8 cellular contexts compared by ENCODE assay signal in the genomic region with DNA sequence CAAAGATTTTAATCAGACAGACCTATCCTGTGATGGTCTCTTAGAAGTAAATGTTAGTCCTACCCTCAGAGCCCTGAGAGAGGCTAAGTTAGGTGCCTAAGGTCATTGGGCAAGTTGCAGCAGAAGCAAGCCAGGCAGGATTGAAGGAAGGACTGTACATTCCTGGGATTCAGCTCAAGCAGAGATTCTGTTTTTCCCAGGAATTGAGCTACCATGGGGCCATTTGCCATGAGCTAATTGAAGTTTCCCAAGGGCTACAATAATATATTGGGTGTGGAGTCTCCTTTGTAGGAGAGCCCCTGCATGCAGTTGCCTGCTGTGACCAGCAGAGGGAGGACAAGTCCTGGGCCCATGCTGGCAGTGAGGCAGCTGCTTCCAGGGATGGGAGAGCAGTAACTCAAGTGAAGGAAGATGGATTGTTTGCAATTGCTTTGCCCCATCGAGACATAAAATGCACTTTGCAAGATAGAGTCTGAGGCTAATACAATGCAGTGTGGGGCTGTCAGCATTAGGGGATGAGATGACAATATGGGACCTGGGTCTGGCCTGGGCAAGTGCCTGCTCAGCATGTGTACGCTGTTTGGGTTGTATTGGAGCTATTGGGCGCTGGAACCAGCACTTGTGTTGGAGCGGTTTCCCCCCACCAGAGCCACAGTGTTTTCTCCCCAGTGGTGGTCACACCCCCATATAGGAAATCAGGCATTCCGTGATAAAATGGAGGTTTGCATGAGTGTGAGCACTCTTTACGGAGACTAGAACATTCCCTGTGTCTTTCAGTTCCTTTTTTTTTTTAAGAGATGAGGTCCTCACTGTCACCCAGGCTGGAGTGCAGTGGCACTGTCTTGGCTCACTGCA. TPM values are rescaled to one million over a fixed set of nuclear protein-coding genes. Genes with fewer than 3 reads are reported as not detected.
DNase-seq lines count a peak whose midpoint lies in the region; TF ChIP-seq lines count a peak whose summit lies in the region.

No MANE protein-coding gene starts in this region.

- H3K4me2 ChIP-seq in KMS-11: no peak overlapping the region; the same call in 1 of the 2 replicates

- no peaks in the 10 kb centered on the region for H3K27me3 ChIP-seq in KMS-11 (ENCODE audit: insufficient read depth, low read depth)

- in situ Hi-C loops in GM13976 (cut with MboI; ENCODE audit: low sequenced_read_pairs, unreplicated experiment): loop anchor here (10.0 kb wide), 1 partner anchor 115 kb away; a partner anchor contains a TSS

- TF ChIP-seq CTCF in GM13976 (IDR thresholded peaks at IDR 0.05; ENCODE audit: borderline replicate concordance, control extremely low read depth, extremely low read depth, insufficient read depth, missing control alignments): peak; percentile 97
- peak; percentile 99 for TF ChIP-seq CTCF in KMS-11 (conservative IDR thresholded peaks at IDR 0.05; ENCODE audit: low read depth, low read length)
- TF ChIP-seq CTCF in fibroblast of the aortic adventitia (IDR thresholded peaks at IDR 0.05; ENCODE audit: insufficient read depth, low read length): peak; percentile 100

- H2AFZ ChIP-seq in KMS-11 (ENCODE audit: low read depth): no peak overlapping the region

- no peak overlapping the region for H3K9ac ChIP-seq in KMS-11

- no peaks in the 10 kb centered on the region for H3K79me2 ChIP-seq in KMS-11 (ENCODE audit: insufficient read depth, low read depth)

- H3K27ac ChIP-seq in KMS-11 (peak overlapping the region; percentile 11; the same call in 1 of the 2 replicates), substantia nigra (ENCODE audit: low read depth, low read length, poor library complexity, severe bottlenecking) (no peak overlapping the region)

- DNase-seq in A172 (ENCODE audit: low spot score) (peak; percentile 60), GM13976 (ENCODE audit: low spot score) (peak; percentile 88), RKO (ENCODE audit: low spot score) (peak; percentile 81), activated T-helper 1 cell treated with Interleukin-2 at 50 U/mL for 16 hours (ENCODE audit: low read depth) (peak; percentile 55), fibroblast of the aortic adventitia (ENCODE audit: low read depth) (peak; percentile 72), non-pigmented ciliary epithelial cell (ENCODE audit: low read depth) (peak; percentile 36), substantia nigra (lab: John Stamatoyannopoulos, UW) (peak in 46 of 49 donors; percentile 12 to 84 (median 66))

- no peak overlapping the region for H3K4me3 ChIP-seq in KMS-11 (IDR thresholded peaks at IDR 0.05; ENCODE audit: insufficient read depth, low read depth, low read length)
- H3K4me3 ChIP-seq in fibroblast of the aortic adventitia (ENCODE audit: low read depth, low read length): no peak overlapping the region

- H3K4me1 ChIP-seq in KMS-11 (ENCODE audit: low read depth, poor library complexity, severe bottlenecking): peaks cover 64% of the 10 kb centered on the region

- peaks cover 4% of the 10 kb centered on the region; the same call in 1 of the 2 replicates for H3K36me3 ChIP-seq in KMS-11 (ENCODE audit: insufficient read depth)

- no peaks in the 10 kb centered on the region for H4K20me1 ChIP-seq in KMS-11 (ENCODE audit: insufficient read depth)

RNA-seq across cellular contexts. Expression of a gene that starts 27.9 kb away (rescaled TPM):
- 4.5 and 6.2 TPM in 2 replicates for total RNA-seq in A172 (2014; rRNA removed; shearing (Covaris generic))
- total RNA-seq in fibroblast of the aortic adventitia (ENCODE audit: low replicate concordance): 1.1 and 3.3 TPM in 2 replicates

RNA-seq across cellular contexts. Expression of a gene that starts 29.6 kb away (rescaled TPM):
- total RNA-seq in A172 (2014; rRNA removed; shearing (Covaris generic)): 227 and 239 TPM in 2 replicates
- 66.0 and 95.6 TPM in 2 replicates for total RNA-seq in fibroblast of the aortic adventitia (ENCODE audit: low replicate concordance)

RNA-seq across cellular contexts. Expression of a gene that starts 46.9 kb away (rescaled TPM):
- 76.8 and 85.5 TPM in 2 replicates for total RNA-seq in A172 (2014; rRNA removed; shearing (Covaris generic))
- 31.5 and 49.3 TPM in 2 replicates for total RNA-seq in fibroblast of the aortic adventitia (ENCODE audit: low replicate concordance)

Comparison
In these comparisons a context has a peak if more than half of its experiments do, and no peak if none do; other contexts are left out.
1. DNase-seq: peak in every context shown above with its lines; median percentile 88 in GM13976; 81 in RKO; 72 in fibroblast of the aortic adventitia; 66 in substantia nigra; 60 in A172; 55 in activated T-helper 1 cell treated with Interleukin-2 at 50 U/mL for 16 hours; 36 in non-pigmented ciliary epithelial cell.